ENCODE assay signal across 21 cellular contexts in the genomic region with DNA sequence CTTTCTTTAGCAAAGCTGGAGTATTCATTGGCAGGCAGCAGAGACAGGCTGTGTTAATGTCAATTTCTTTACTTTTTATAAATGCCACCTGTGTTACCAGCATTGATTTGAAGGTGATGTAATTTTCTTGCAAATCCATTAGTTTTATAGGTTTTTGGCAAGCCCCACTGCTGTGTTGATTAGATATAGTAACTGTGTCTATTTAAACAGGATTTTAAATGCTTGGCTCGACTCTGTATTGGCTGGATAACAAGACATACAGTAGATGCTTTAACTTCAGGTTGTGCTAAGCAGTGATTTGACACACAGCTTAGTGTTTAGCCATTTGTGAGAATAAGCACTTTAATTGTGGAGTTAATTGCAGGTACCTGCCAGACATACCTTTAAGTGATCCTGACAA.
"Had no signal": no experiment of that assay in that cellular context is flagged by ENCODE, and none has a peak within 500 bp of the region (broad histone marks: within the 10 kb centered on the region; RNA-seq: fewer than 3 reads in every experiment).

No MANE protein-coding gene starts in this region.

- H3K9me3 ChIP-seq: body of pancreas, heart left ventricle, sigmoid colon, testis, uterus had no signal

- H3K27me3 ChIP-seq: body of pancreas, heart left ventricle, sigmoid colon, testis, uterus had no signal

- ATAC-seq: activated CD4-positive, CD25-positive, alpha-beta regulatory T cell treated with anti-CD3 and anti-CD28 coated beads, Interleukin-2, amount 50 U/mL, for 24 hours; activated CD8-positive, alpha-beta memory T cell treated with anti-CD3 and anti-CD28 coated beads, Interleukin-2, amount 10 ng/mL, durations not matched to agents 7 days and 5 days; activated CD8-positive, alpha-beta T cell treated with anti-CD3 and anti-CD28 coated beads for 36 hours; body of pancreas; heart left ventricle; left cardiac atrium; stimulated activated memory B cell treated with anti-CD40 and anti-IgM and Interleukin-4, amounts not matched to agents 10 μg/mL and 1 μg/mL and 100 μg/mL, for 72 hours had no signal

- FAIRE-seq: islet of Langerhans had no signal

- DNase-seq: activated CD4-positive, alpha-beta T cell treated with anti-CD3 and anti-CD28 coated beads, Interleukin-2, amount 10 ng/mL, durations not matched to agents 24 days and 14 days; activated CD8-positive, alpha-beta memory T cell treated with anti-CD3 and anti-CD28 coated beads, Interleukin-2, amount 10 ng/mL, durations not matched to agents 7 days and 5 days; activated CD8-positive, alpha-beta T cell treated with anti-CD3 and anti-CD28 coated beads for 36 hours; activated gamma-delta T cell treated with Interleukin-2 at 50 U/mL for 16 hours; activated T-cell treated with anti-CD3 and anti-CD28 coated beads for 4 hours; anterior cingulate cortex; body of pancreas; heart left ventricle; left cardiac atrium; nephron progenitor cell; nucleus accumbens; sigmoid colon; stimulated activated CD4-positive, alpha-beta T cell treated with anti-CD3 and anti-CD28 coated beads, Interleukin-15, amount 100 ng/mL, for 24 hours; testis; trophoblast cell; uterus had no signal

- H3K4me3 ChIP-seq: body of pancreas, heart left ventricle, sigmoid colon, smooth muscle cell, testis, uterus had no signal

- H3K27ac ChIP-seq: body of pancreas, epithelial cell of prostate, heart left ventricle, sigmoid colon, testis, uterus had no signal

- H3K4me2 ChIP-seq: smooth muscle cell had no signal

- H3K36me3 ChIP-seq: heart left ventricle, sigmoid colon, uterus had no signal

- H3K4me1 ChIP-seq: body of pancreas, heart left ventricle, sigmoid colon, testis, uterus had no signal
